22 cellular contexts compared by ENCODE assay signal in the genomic region with DNA sequence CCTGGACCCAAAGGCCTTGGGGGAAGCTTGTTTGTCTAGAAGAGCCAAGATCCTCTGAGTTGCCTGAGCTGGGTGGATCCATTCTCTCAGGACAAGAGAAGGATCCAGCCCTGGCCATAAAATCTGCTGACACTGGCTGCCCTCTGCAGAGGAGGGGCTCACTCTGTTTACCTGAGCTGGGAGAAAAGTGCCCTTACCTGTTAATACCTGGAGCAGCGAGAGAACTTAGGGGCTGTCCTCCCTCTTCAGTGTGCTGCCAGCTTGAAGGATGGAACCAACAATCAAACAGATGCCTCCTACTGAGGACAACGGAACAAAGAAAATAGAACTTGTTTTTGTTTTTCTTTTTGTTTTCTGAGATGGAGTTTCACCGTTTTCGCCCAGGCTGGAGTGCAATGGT. TPM values are rescaled to one million over a fixed set of nuclear protein-coding genes. Genes with fewer than 3 reads are reported as not detected.
"Had no signal": no experiment of that assay in that cellular context is flagged by ENCODE, and none has a peak within 500 bp of the region (broad histone marks: within the 10 kb centered on the region; RNA-seq: fewer than 3 reads in every experiment).

No MANE protein-coding gene starts in this region.

- ATAC-seq: activated CD8-positive, alpha-beta T cell treated with anti-CD3 and anti-CD28 coated beads for 36 hours; esophagus mucosa; left ventricle myocardium superior; right cardiac atrium; stimulated activated effector memory CD8-positive, alpha-beta T cell treated with anti-CD3 and anti-CD28 coated beads, Interleukin-12 subunit alpha, Interleukin-12 subunit beta, amount 100 ng/mL, for 72 hours; stimulated activated naive CD8-positive, alpha-beta T cell treated with anti-CD3 and anti-CD28 coated beads, Interleukin-15, amount 100 ng/mL, for 72 hours had no signal

- H3K27me3 ChIP-seq: adrenal gland, ovary, vagina had no signal

- H3K4me1 ChIP-seq: adrenal gland, vagina had no signal

- H3K27ac ChIP-seq: adrenal gland, neutrophil, ovary, vagina, WERI-Rb-1 had no signal

- H3K36me3 ChIP-seq: adrenal gland, neutrophil, ovary, vagina, WERI-Rb-1 had no signal

- H3K9me3 ChIP-seq: adrenal gland, neutrophil, ovary, vagina had no signal

- H3K4me3 ChIP-seq: adrenal gland, ovary, vagina had no signal

- DNase-seq: activated CD4-positive, alpha-beta T cell treated with anti-CD3 and anti-CD28 coated beads, Interleukin-2, amount 10 ng/mL, durations not matched to agents 7 days and 5 days; activated CD4-positive, CD25-positive, alpha-beta regulatory T cell treated with anti-CD3 and anti-CD28 coated beads, Interleukin-2, amount 50 U/mL, for 72 hours; activated CD8-positive, alpha-beta T cell treated with anti-CD3 and anti-CD28 coated beads for 36 hours; activated gamma-delta T cell treated with Interleukin-2 at 50 U/mL for 16 hours; effector memory CD4-positive, alpha-beta T cell; foreskin melanocyte; kidney glomerular epithelial cell; left ventricle myocardium superior; right cardiac atrium; stimulated activated CD4-positive, alpha-beta T cell treated with anti-CD3 and anti-CD28 coated beads, Interleukin-1b, Interleukin-23, amount 100 ng/mL, for 48 hours; stimulated activated naive CD8-positive, alpha-beta T cell treated with anti-CD3 and anti-CD28 coated beads, Interleukin-15, amount 100 ng/mL, for 72 hours; T-helper 1 cell; WERI-Rb-1 had no signal

RNA-seq across cellular contexts. Expression of gene KRT7, which starts 7.3 kb away (rescaled TPM):
- total RNA-seq: mononuclear cell, skeletal muscle tissue had no signal

RNA-seq across cellular contexts. Expression of gene KRT80, which starts 33.9 kb away (rescaled TPM):
- total RNA-seq: activated CD4-positive, alpha-beta T cell treated with anti-CD3 and anti-CD28 coated beads, Interleukin-2, amount 10 ng/mL, durations not matched to agents 7 days and 5 days; activated CD8-positive, alpha-beta T cell treated with anti-CD3 and anti-CD28 coated beads for 36 hours; left ventricle myocardium superior; mononuclear cell had no signal

RNA-seq across cellular contexts. Expression of gene KRT86, which starts 48.7 kb away (rescaled TPM):
- total RNA-seq: activated CD4-positive, alpha-beta T cell treated with anti-CD3 and anti-CD28 coated beads, Interleukin-2, amount 10 ng/mL, durations not matched to agents 7 days and 5 days; activated CD8-positive, alpha-beta T cell treated with anti-CD3 and anti-CD28 coated beads for 36 hours; endothelial cell of umbilical vein; esophagus mucosa; left ventricle myocardium superior; right cardiac atrium; vagina had no signal
